Comparison of ENCODE assay signal across 8 cellular contexts in the genomic region with DNA sequence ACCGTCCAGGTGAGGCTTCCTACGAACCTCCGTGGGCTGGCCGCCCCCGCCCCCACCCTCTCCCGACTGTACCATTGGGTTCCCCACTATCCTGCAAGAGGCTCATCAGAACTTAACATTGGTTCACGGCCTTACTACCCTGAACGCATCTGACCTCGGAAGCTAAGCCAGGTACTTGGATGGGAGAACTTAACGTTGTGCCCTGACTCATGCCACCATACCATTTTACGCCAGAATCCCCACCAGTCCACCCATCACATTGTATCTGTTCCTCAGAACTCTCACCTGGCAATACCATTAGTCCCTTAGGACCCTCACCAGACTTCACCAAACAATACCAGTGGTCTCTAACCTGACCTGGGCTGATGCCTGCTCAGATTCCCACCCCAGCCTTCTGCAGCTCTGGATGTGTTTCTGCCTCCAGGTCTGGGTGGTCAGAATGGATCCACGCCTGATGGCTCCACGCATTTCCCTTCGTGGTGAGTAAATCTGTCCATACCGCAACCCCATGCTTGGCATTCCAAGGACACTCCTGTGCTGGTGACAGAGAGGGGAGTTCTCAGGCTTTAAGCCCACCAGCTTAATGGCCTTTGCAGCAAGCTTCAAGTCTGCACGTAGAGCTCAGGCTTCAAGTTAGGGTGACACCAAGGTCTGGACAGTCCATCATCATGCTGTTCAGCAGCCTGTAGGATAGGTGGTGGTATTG. TPM values are rescaled to one million over a fixed set of nuclear protein-coding genes. Genes with fewer than 3 reads are reported as not detected.
DNase-seq lines count a peak whose midpoint lies in the region; ATAC-seq, FAIRE-seq and TF ChIP-seq lines count a peak whose summit lies in the region.

No MANE protein-coding gene starts in this region.

- intact Hi-C loops in thyroid gland (cut with DNase I): loop anchor here (5.0 kb wide), 1 partner anchor 55 kb away; a partner anchor contains a TSS

- H3K27ac Mint-ChIP-seq in activated CD8-positive, alpha-beta memory T cell treated with anti-CD3 and anti-CD28 coated beads, Interleukin-2, amount 10 ng/mL, durations not matched to agents 7 days and 5 days: peak overlapping the region; percentile 92

- no peak for TF ChIP-seq POLR2A in thyroid gland (IDR thresholded peaks at IDR 0.05)

- no peaks in the 10 kb centered on the region for H3K27me3 Mint-ChIP-seq in activated CD8-positive, alpha-beta memory T cell treated with anti-CD3 and anti-CD28 coated beads, Interleukin-2, amount 10 ng/mL, durations not matched to agents 7 days and 5 days

- H3K27me3 ChIP-seq in liver (ENCODE audit: control insufficient read depth in 4 of 4, insufficient read depth in 4 of 4, low read length in 3 of 4): no peaks in the 10 kb centered on the region
- H3K27me3 ChIP-seq in thyroid gland: no peaks in the 10 kb centered on the region

- TF ChIP-seq RAD21 in liver (IDR thresholded peaks at IDR 0.05): no peak

- peak overlapping the region; percentile 94 for H3K27ac ChIP-seq in angular gyrus (ENCODE audit: low read depth, low read length)
- peak overlapping the region; percentile 58 to 93 for H3K27ac ChIP-seq in liver (ENCODE audit: low read depth in 1 of 2, low read length in 2 of 2)
- H3K27ac ChIP-seq in thyroid gland: peak overlapping the region; percentile 74 to 78 (median 77)

- DNase-seq in activated CD8-positive, alpha-beta memory T cell treated with anti-CD3 and anti-CD28 coated beads, Interleukin-2, amount 10 ng/mL, durations not matched to agents 7 days and 5 days: no peak
- no peak for DNase-seq in activated CD8-positive, alpha-beta memory T cell treated with anti-CD3 and anti-CD28 coated beads, Interleukin-2, amount 50 U/mL, for 4 hours
- DNase-seq in thyroid gland: no peak
- no peak for DNase-seq in HUDEP-2 (lab: John Stamatoyannopoulos, UW; ENCODE audit: unreplicated experiment in 76 of 76)
- no peak for DNase-seq in HTR-8/SVneo (ENCODE audit: insufficient read length, low spot score)

- FAIRE-seq in HTR-8/SVneo (lab: Jason Lieb, UNC): no peak

- CTCF ChIA-PET in activated CD8-positive, alpha-beta memory T cell treated with anti-CD3 and anti-CD28 coated beads, Interleukin-2, amount 10 ng/mL, durations not matched to agents 7 days and 5 days (lab: Charles Lee): interaction anchor here (1.1 to 4.2 kb wide), 7 partner anchors 16 to 319 kb away, joined by 3 to 43 read pairs (median 6); a partner anchor contains a TSS

- H3K9me3 Mint-ChIP-seq in activated CD8-positive, alpha-beta memory T cell treated with anti-CD3 and anti-CD28 coated beads, Interleukin-2, amount 10 ng/mL, durations not matched to agents 7 days and 5 days (ENCODE audit: low read depth): no peaks in the 10 kb centered on the region

- H3K36me3 Mint-ChIP-seq in activated CD8-positive, alpha-beta memory T cell treated with anti-CD3 and anti-CD28 coated beads, Interleukin-2, amount 10 ng/mL, durations not matched to agents 7 days and 5 days: peaks cover 44% of the 10 kb centered on the region

- TF ChIP-seq CTCF in liver (IDR thresholded peaks at IDR 0.05; ENCODE audit: low read depth, low read length, missing input control): no peak
- no peak for TF ChIP-seq CTCF in thyroid gland (IDR thresholded peaks at IDR 0.05)

- peaks cover 65% of the 10 kb centered on the region for H3K4me1 Mint-ChIP-seq in activated CD8-positive, alpha-beta memory T cell treated with anti-CD3 and anti-CD28 coated beads, Interleukin-2, amount 10 ng/mL, durations not matched to agents 7 days and 5 days

- H3K4me3 ChIP-seq in liver (ENCODE audit: low read depth in 1 of 3, low read length in 3 of 3) (peak overlapping the region; percentile 63 to 94 (median 75)), thyroid gland (replicated peaks in 1 of 3) (peak overlapping the region; percentile 45 to 63 (median 60))

- H3K4me3 Mint-ChIP-seq in activated CD8-positive, alpha-beta memory T cell treated with anti-CD3 and anti-CD28 coated beads, Interleukin-2, amount 10 ng/mL, durations not matched to agents 7 days and 5 days: peak overlapping the region; percentile 95

- no peak for ATAC-seq in activated CD8-positive, alpha-beta memory T cell treated with anti-CD3 and anti-CD28 coated beads, Interleukin-2, amount 10 ng/mL, durations not matched to agents 7 days and 5 days
- ATAC-seq in HG02759 (IDR thresholded peaks at IDR 0.05; ENCODE audit: unreplicated experiment): no peak

- H3K9me3 ChIP-seq in liver (ENCODE audit: control insufficient read depth in 4 of 4, low read length in 3 of 4) (no peaks in the 10 kb centered on the region), thyroid gland (no peaks in the 10 kb centered on the region)

- H3K4me1 ChIP-seq in liver (ENCODE audit: control insufficient read depth in 4 of 4, insufficient read depth in 4 of 4, low read length in 3 of 4) (peaks cover 6 to 30% (median 28%) of the 10 kb centered on the region in 4 donors), thyroid gland (peaks cover 42 to 43% of the 10 kb centered on the region in 2 donors)

- H3K9ac ChIP-seq in liver (ENCODE audit: low read depth in 1 of 2, low read length in 2 of 2): peak overlapping the region; percentile 75 to 100

- H3K36me3 ChIP-seq in liver (ENCODE audit: control insufficient read depth in 4 of 4, insufficient read depth in 3 of 4, low read depth in 1 of 4, low read length in 3 of 4): peaks cover 0 to 14% (median 2%) of the 10 kb centered on the region in 4 donors
- H3K36me3 ChIP-seq in thyroid gland: peaks cover 0 to 4% of the 10 kb centered on the region in 2 donors

- WGBS in liver: 28% methylated on average over 16 of the region's 16 CpGs
- 41 to 44% methylated on average over 10 to 13 of the region's 16 CpGs for WGBS in thyroid gland, 2 donors

TF ChIP-seq in liver, 16 proteins besides CTCF, POLR2A, EP300 and RAD21:
- TF ChIP-seq, protein P1, sequence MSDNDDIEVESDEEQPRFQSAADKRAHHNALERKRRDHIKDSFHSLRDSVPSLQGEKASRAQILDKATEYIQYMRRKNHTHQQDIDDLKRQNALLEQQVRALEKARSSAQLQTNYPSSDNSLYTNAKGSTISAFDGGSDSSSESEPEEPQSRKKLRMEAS (IDR thresholded peaks at IDR 0.05): no peak
- TF ChIP-seq RXRA (IDR thresholded peaks at IDR 0.05): no peak
- TF ChIP-seq SP1 (IDR thresholded peaks at IDR 0.05): no peak

RNA-seq across cellular contexts. Expression of a gene that starts 0.6 kb away (rescaled TPM):
- total RNA-seq in activated CD8-positive, alpha-beta memory T cell treated with anti-CD3 and anti-CD28 coated beads, Interleukin-2, amount 10 ng/mL, durations not matched to agents 7 days and 5 days: 10 to 100 TPM; 27.7 to 28.0 TPM
- 10 to 100 TPM; 13.6 to 24.9 TPM for total RNA-seq in liver
- polyA plus RNA-seq in liver: 10 to 100 TPM; 24.3 to 28.2 TPM
- total RNA-seq in thyroid gland: 100 to 1,000 TPM in 2 of 4 donors, 10 to 100 TPM in 2; 50.4 to 177 (median 94.8) TPM

RNA-seq across cellular contexts. Expression of a gene that starts 1.0 kb away (rescaled TPM):
- 100 to 1,000 TPM; 439 to 539 TPM for total RNA-seq in activated CD8-positive, alpha-beta memory T cell treated with anti-CD3 and anti-CD28 coated beads, Interleukin-2, amount 10 ng/mL, durations not matched to agents 7 days and 5 days
- total RNA-seq in liver (100 to 1,000 TPM; 157 to 162 TPM), thyroid gland (100 to 1,000 TPM; 437 to 789 (median 587) TPM)
- polyA plus RNA-seq in liver: 100 to 1,000 TPM; 144 to 169 TPM

RNA-seq across cellular contexts. Expression of a gene that starts 9.5 kb away (rescaled TPM):
- 1 to 10 TPM; 3.2 to 6.9 TPM for total RNA-seq in activated CD8-positive, alpha-beta memory T cell treated with anti-CD3 and anti-CD28 coated beads, Interleukin-2, amount 10 ng/mL, durations not matched to agents 7 days and 5 days
- total RNA-seq in liver (10 to 100 TPM; 15.6 to 23.2 TPM), thyroid gland (1 to 10 TPM; 3.5 to 7.9 (median 5.9) TPM)
- polyA plus RNA-seq in liver: 10 to 100 TPM; 27.9 to 28.7 TPM

RNA-seq across cellular contexts. Expression of a gene that starts 16.3 kb away (rescaled TPM):
- total RNA-seq in activated CD8-positive, alpha-beta memory T cell treated with anti-CD3 and anti-CD28 coated beads, Interleukin-2, amount 10 ng/mL, durations not matched to agents 7 days and 5 days: 10 to 100 TPM; 23.9 to 29.0 TPM
- total RNA-seq in liver: 1 to 10 TPM; 3.7 to 3.9 TPM
- polyA plus RNA-seq in liver: 1 to 10 TPM; 4.9 to 6.0 TPM
- total RNA-seq in thyroid gland: 10 to 100 TPM; 10.7 to 20.9 (median 16.7) TPM

RNA-seq across cellular contexts. Expression of a gene that starts 54.6 kb away (rescaled TPM):
- 100 to 1,000 TPM in 1 of 2 experiments, 10 to 100 TPM in 1; 76.9 to 112 TPM for total RNA-seq in activated CD8-positive, alpha-beta memory T cell treated with anti-CD3 and anti-CD28 coated beads, Interleukin-2, amount 10 ng/mL, durations not matched to agents 7 days and 5 days
- total RNA-seq in liver (100 to 1,000 TPM in 1 of 2 donors, 10 to 100 TPM in 1; 87.0 to 125 TPM), thyroid gland (100 to 1,000 TPM; 161 to 398 (median 226) TPM)
- polyA plus RNA-seq in liver: 100 to 1,000 TPM; 313 to 412 TPM
